In the genomic region with DNA sequence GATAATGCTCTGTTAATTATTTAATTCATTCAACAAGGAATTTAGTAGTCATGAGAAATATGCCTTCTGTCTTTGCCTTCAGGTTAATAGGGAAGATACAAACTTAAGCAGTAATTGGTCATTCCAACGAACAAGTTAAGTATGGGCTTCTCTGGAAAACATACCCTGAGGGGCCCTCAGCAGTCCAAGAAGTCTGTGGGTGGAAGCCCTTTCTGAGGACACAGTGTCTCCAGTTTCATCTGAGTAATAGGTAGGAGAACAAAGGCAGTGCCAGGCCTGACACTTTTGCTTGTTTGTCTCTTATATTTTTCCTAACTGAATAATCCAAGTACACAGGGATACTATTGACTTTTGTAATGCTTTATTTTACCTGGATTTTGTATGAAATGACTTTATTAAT, we compare ENCODE assay signal across 26 cellular contexts.
DNase-seq lines count a peak whose midpoint lies in the region; ATAC-seq lines count a peak whose summit lies in the region.
"Had no signal": no experiment of that assay in that cellular context is flagged by ENCODE, and none has a peak within 500 bp of the region (broad histone marks: within the 10 kb centered on the region; RNA-seq: fewer than 3 reads in every experiment).

No MANE protein-coding gene starts in this region.

- DNase-seq in NCI-H748 (lab: John Stamatoyannopoulos, UW; ENCODE audit: unreplicated experiment) (peak; percentile 6), NCI-H748 treated with DMSO at 0.1 percent for 48 hours (lab: John Stamatoyannopoulos, UW) (no peak), astrocyte of the hippocampus (ENCODE audit: low read depth, low spot score) (peak; percentile 25), foreskin melanocyte (peak; percentile 62), NCI-H1092 (lab: John Stamatoyannopoulos, UW) (no peak), AG08395 (ENCODE audit: low spot score) (no peak)
- DNase-seq: 8988T; activated CD4-positive, alpha-beta T cell treated with anti-CD3 and anti-CD28 coated beads for 48 hours; activated naive CD4-positive, alpha-beta T cell; activated T-cell treated with anti-CD3 and anti-CD28 coated beads, Interleukin-2, amount 50 U/mL, for 4 hours; AML-193; amygdala; CD8-positive, alpha-beta T cell; DMS53; glutamatergic neuron; MM.1S; naive B cell; NCI-H1436 treated with DMSO at 0.1 percent for 48 hours; NCI-H526; nucleus accumbens; RPMI8226; SK-N-SH; stimulated activated CD4-positive, alpha-beta T cell treated with anti-CD3 and anti-CD28 coated beads, Interleukin-1b, Interleukin-23, amount 100 ng/mL, for 48 hours; T-helper 2 cell had no signal

- ATAC-seq in GM19467 (IDR thresholded peaks at IDR 0.05; ENCODE audit: unreplicated experiment): no peak
- no peak for ATAC-seq in HG02610 (IDR thresholded peaks at IDR 0.05; ENCODE audit: unreplicated experiment)
- ATAC-seq: activated T-cell treated with anti-CD3 and anti-CD28 coated beads, Interleukin-2, amount 50 U/mL, for 4 hours; CD8-positive, alpha-beta T cell had no signal

Comparison
In these comparisons a context has a peak if more than half of its experiments do, and no peak if none do; other contexts are left out.
1. DNase-seq: peak in NCI-H748 (single experiment), astrocyte of the hippocampus (single experiment) and foreskin melanocyte (single experiment); none in NCI-H748 treated with DMSO at 0.1 percent for 48 hours (single experiment), NCI-H1092 (single experiment) and AG08395 (single experiment).